Comparison of ENCODE assay signal across 2 cellular contexts in genomic region chr2:17125989-17126620, GRCh38.
TF ChIP-seq lines count a peak whose summit lies in the region.

No MANE protein-coding gene starts in this region.

TF ChIP-seq in GM23338, 12 proteins besides CTCF, POLR2A, EP300 and RAD21 (continued from another document):
- no peak for TF ChIP-seq CREB1 (CRISPR knock-in tag; IDR thresholded peaks at IDR 0.05; ENCODE audit: low read depth)
- TF ChIP-seq ETS1 (IDR thresholded peaks at IDR 0.05) = no peak
- no peak for TF ChIP-seq EZH2 (IDR thresholded peaks at IDR 0.05; ENCODE audit: low read depth, unreplicated experiment)
- no peak for TF ChIP-seq REST (IDR thresholded peaks at IDR 0.05; ENCODE audit: unreplicated experiment)
- TF ChIP-seq ZNF462 (CRISPR knock-in tag; IDR thresholded peaks at IDR 0.05) = no peak
- TF ChIP-seq EZH2phosphoT487 (IDR thresholded peaks at IDR 0.05; ENCODE audit: unreplicated experiment) = no peak
- TF ChIP-seq JUNB (IDR thresholded peaks at IDR 0.05; ENCODE audit: unreplicated experiment) = no peak

TF ChIP-seq in K562, 482 proteins besides CTCF, POLR2A, EP300 and RAD21 (continued from another document):
- TF ChIP-seq KDM1A (IDR thresholded peaks at IDR 0.05) = 0 out of 4 replicates have a peak, but pooled peaks of 1 of the 2 experiments have one; percentile 13
- TF ChIP-seq ZBED1 (IDR thresholded peaks at IDR 0.05) = no peak
- peak; percentile 60; the same call in 1 of the 2 replicates for TF ChIP-seq SMARCA4 (IDR thresholded peaks at IDR 0.05)
- TF ChIP-seq HDAC2 (IDR thresholded peaks at IDR 0.05) = peak; percentile 32; the same call in 1 of the 2 replicates
- TF ChIP-seq ARID1B (IDR thresholded peaks at IDR 0.05) = peak; percentile 46
- no peak for TF ChIP-seq NEUROD1 (IDR thresholded peaks at IDR 0.05; ENCODE audit: borderline replicate concordance, low read depth, low read length, partially characterized antibody)
- TF ChIP-seq ZNF507 (tag; conservative IDR thresholded peaks at IDR 0.05) = no peak
- TF ChIP-seq GABPB1 (CRISPR knock-in tag; IDR thresholded peaks at IDR 0.05) = no peak
- no peak for TF ChIP-seq ZNF407 (IDR thresholded peaks at IDR 0.05; ENCODE audit: low read depth)
- TF ChIP-seq SIN3B (IDR thresholded peaks at IDR 0.05; ENCODE audit: low read depth) = no peak
- no peak for TF ChIP-seq TEAD2 (tag; IDR thresholded peaks at IDR 0.05)
- TF ChIP-seq MEIS2 (IDR thresholded peaks at IDR 0.05; ENCODE audit: partially characterized antibody) = peak; percentile 35
- TF ChIP-seq SOX6 (IDR thresholded peaks at IDR 0.05) = 0 out of 2 replicates have a peak, but pooled peaks have one; percentile 45
- peak; percentile 6; the same call in 1 of the 2 replicates for TF ChIP-seq MGA (IDR thresholded peaks at IDR 0.05)
- TF ChIP-seq C11orf30 (IDR thresholded peaks at IDR 0.05; ENCODE audit: low read depth) = peak; percentile 30; the same call in 1 of the 2 replicates
- TF ChIP-seq CBX8 (IDR thresholded peaks at IDR 0.05; ENCODE audit: borderline replicate concordance, extremely low read depth, low read depth, low read length, poor library complexity, severe bottlenecking) = no peak
- TF ChIP-seq SRSF3 (IDR thresholded peaks at IDR 0.05; ENCODE audit: insufficient read depth, low read length) = no peak
- 0 out of 2 replicates have a peak, but pooled peaks have one; percentile 14 for TF ChIP-seq ZBTB2 (IDR thresholded peaks at IDR 0.05)
- no peak for TF ChIP-seq ZNF644 (tag; IDR thresholded peaks at IDR 0.05; ENCODE audit: low read depth)
- TF ChIP-seq ZNF75A (CRISPR knock-in tag; IDR thresholded peaks at IDR 0.05) = no peak
- no peak for TF ChIP-seq CREB1 (IDR thresholded peaks at IDR 0.05)
- no peak for TF ChIP-seq CREB1 (CRISPR knock-in tag; IDR thresholded peaks at IDR 0.05)
- no peak for TF ChIP-seq HNRNPH1 (optimal IDR thresholded peaks at IDR 0.05; ENCODE audit: low read depth, low read length)
- TF ChIP-seq ZNF134 (CRISPR knock-in tag; conservative IDR thresholded peaks at IDR 0.05) = no peak
- peak; percentile 68 for TF ChIP-seq ZNF316 (IDR thresholded peaks at IDR 0.05)
- TF ChIP-seq SNAPC5 (CRISPR knock-in tag; IDR thresholded peaks at IDR 0.05) = no peak
